Comparison of ENCODE assay signal across 1 cellular context in the genomic region with DNA sequence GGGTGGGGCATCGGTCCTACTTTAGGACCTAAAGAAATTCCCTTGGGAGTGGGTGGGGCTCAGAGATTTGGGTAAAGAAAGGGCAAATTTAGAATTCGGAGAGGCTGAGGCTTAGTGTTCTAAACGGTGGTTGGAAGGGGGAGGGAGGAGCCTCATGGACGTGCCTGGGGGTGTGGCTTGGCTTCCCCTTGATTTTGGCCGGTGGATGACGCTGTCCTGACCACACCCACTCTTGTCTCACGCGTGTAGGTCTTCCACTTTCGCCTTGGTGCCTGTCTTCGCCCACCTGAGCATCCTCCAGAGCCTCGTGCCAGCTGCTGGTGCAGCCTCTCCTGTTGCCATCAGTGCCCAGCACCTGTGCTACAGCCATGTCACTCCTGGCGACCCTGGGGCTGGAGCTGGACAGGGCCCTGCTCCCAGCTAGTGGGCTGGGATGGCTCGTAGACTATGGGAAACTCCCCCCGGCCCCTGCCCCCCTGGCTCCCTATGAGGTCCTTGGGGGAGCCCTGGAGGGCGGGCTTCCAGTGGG.
TF ChIP-seq lines count a peak whose summit lies in the region.

No MANE protein-coding gene starts in this region.

TF ChIP-seq in endothelial cell of umbilical vein, 7 proteins besides CTCF, POLR2A, EP300 and RAD21 (continued from another document):
- TF ChIP-seq EZH2 (IDR thresholded peaks at IDR 0.05; ENCODE audit: borderline replicate concordance, low read depth, low read length, severe bottlenecking): no peak
- no peak for TF ChIP-seq MYC (IDR thresholded peaks at IDR 0.05; ENCODE audit: low read depth, low read length)
- no peak for TF ChIP-seq POLR2AphosphoS5 (IDR thresholded peaks at IDR 0.05; ENCODE audit: insufficient read depth, low read depth, low read length)
- TF ChIP-seq GATA2 (IDR thresholded peaks at IDR 0.05; ENCODE audit: insufficient read depth, insufficient read length, low read depth, low read length): no peak
- TF ChIP-seq JUN (IDR thresholded peaks at IDR 0.05; ENCODE audit: borderline replicate concordance, insufficient read depth, insufficient read length, low read depth): no peak
